In genomic region chr15:76905855-76906254, GRCh38 we compare ENCODE assay signal across 8 cellular contexts. TPM values are rescaled to one million over a fixed set of nuclear protein-coding genes. Genes with fewer than 3 reads are reported as not detected.
DNase-seq lines count a peak whose midpoint lies in the region; ATAC-seq and TF ChIP-seq lines count a peak whose summit lies in the region.

No MANE protein-coding gene starts in this region.

- peaks cover 2% of the 10 kb centered on the region for H3K27me3 Mint-ChIP-seq in T-helper 17 cell

- TF ChIP-seq CTCF in right atrium auricular region (IDR thresholded peaks at IDR 0.05) = no peak

- H3K27me3 ChIP-seq in H7 (ENCODE audit: control insufficient read depth, insufficient read depth, low read length) = peaks cover 6% of the 10 kb centered on the region
- no peaks in the 10 kb centered on the region for H3K27me3 ChIP-seq in right atrium auricular region

- H3K27ac Mint-ChIP-seq in T-helper 17 cell = peak overlapping the region; percentile 94

- H3K27ac ChIP-seq in right atrium auricular region = peak overlapping the region; percentile 94 to 96

- H3K4me3 ChIP-seq in H7 (ENCODE audit: insufficient read depth, low read depth, low read length) (peak overlapping the region; percentile 75; the same call in 1 of the 2 replicates), right atrium auricular region (peak overlapping the region; percentile 78 to 95), skeletal muscle cell (ENCODE audit: low read depth, low read length) (peak overlapping the region; percentile 91)

- no peaks in the 10 kb centered on the region for H3K36me3 Mint-ChIP-seq in T-helper 17 cell (ENCODE audit: low read depth)

- peaks cover 19% of the 10 kb centered on the region for H3K4me1 Mint-ChIP-seq in T-helper 17 cell

- ATAC-seq in T-helper 17 cell (no peak), GM21825 (IDR thresholded peaks at IDR 0.05; ENCODE audit: unreplicated experiment) (no peak)

- peaks cover 0 to 24% of the 10 kb centered on the region in 2 donors for H3K4me1 ChIP-seq in right atrium auricular region

- DNase-seq in H7 (peak; percentile 24), T-helper 17 cell (no peak), right atrium auricular region (ENCODE audit: low spot score) (no peak), skeletal muscle cell (ENCODE audit: low read depth) (no peak), NCI-H1436 treated with DMSO at 0.1 percent for 48 hours (lab: John Stamatoyannopoulos, UW) (no peak), germinal center (ENCODE audit: low spot score) (no peak)
- no peak for DNase-seq in effector CD8-positive, alpha-beta T cell (lab: John Stamatoyannopoulos, UW)

- peak overlapping the region; percentile 94 for H3K4me3 Mint-ChIP-seq in T-helper 17 cell

- H3K9me3 ChIP-seq in T-helper 17 cell (ENCODE audit: control insufficient read depth, low read length, poor library complexity, severe bottlenecking) (no peaks in the 10 kb centered on the region), right atrium auricular region (no peaks in the 10 kb centered on the region)

- H3K36me3 ChIP-seq in H7 (replicated peaks; ENCODE audit: control insufficient read depth, insufficient read depth, low read length) (no peaks in the 10 kb centered on the region), right atrium auricular region (no peaks in the 10 kb centered on the region)

RNA-seq across cellular contexts. Expression of gene SCAPER, which starts 0.7 kb away (rescaled TPM):
- 8.0 and 8.3 TPM in 2 replicates for total RNA-seq in H7 (2014; rRNA removed; shearing (Covaris generic))
- total RNA-seq in T-helper 17 cell = 10 to 100 TPM; 33.7 to 36.6 TPM
- total RNA-seq in right atrium auricular region = 10 to 100 TPM; 20.5 to 52.3 TPM

RNA-seq across cellular contexts. Expression of gene RCN2, which starts 25.7 kb away (rescaled TPM):
- total RNA-seq in H7 (2014; rRNA removed; shearing (Covaris generic)) = 130 and 158 TPM in 2 replicates
- total RNA-seq in T-helper 17 cell (10 to 100 TPM; 16.2 to 17.1 TPM), right atrium auricular region (10 to 100 TPM; 20.9 to 39.9 TPM)
